Comparison of ENCODE assay signal across 14 cellular contexts in genomic region chr9:14318934-14319513, GRCh38. TPM values are rescaled to one million over a fixed set of nuclear protein-coding genes. Genes with fewer than 3 reads are reported as not detected.
DNase-seq lines count a peak whose midpoint lies in the region; ATAC-seq and TF ChIP-seq lines count a peak whose summit lies in the region.
"Had no signal": no experiment of that assay in that cellular context is flagged by ENCODE, and none has a peak within 500 bp of the region (broad histone marks: within the 10 kb centered on the region; RNA-seq: fewer than 3 reads in every experiment).

No MANE protein-coding gene starts in this region.

- TF ChIP-seq CTCF in OCI-LY1 (IDR thresholded peaks at IDR 0.05; ENCODE audit: low read length): no peak
- TF ChIP-seq CTCF in esophagus squamous epithelium (IDR thresholded peaks at IDR 0.05): no peak

- no peaks in the 10 kb centered on the region for H3K36me3 Mint-ChIP-seq in activated T-cell treated with anti-CD3 and anti-CD28 coated beads, Interleukin-2, amount 50 U/mL, for 24 hours (ENCODE audit: low read depth)

- H3K79me2 ChIP-seq in OCI-LY1 (ENCODE audit: insufficient read depth, low read length): no peaks in the 10 kb centered on the region

- H3K27me3 Mint-ChIP-seq in activated T-cell treated with anti-CD3 and anti-CD28 coated beads, Interleukin-2, amount 50 U/mL, for 24 hours: peaks cover 79% of the 10 kb centered on the region

- H3K36me3 ChIP-seq in BLaER1 treated with 17β-estradiol and CSF1 and Interleukin-3, amounts not matched to agents 10 nM and 100 nM: no peaks in the 10 kb centered on the region
- H3K36me3 ChIP-seq in OCI-LY1 (ENCODE audit: insufficient read depth, low read length) (no peaks in the 10 kb centered on the region), esophagus squamous epithelium (no peaks in the 10 kb centered on the region), skeletal muscle satellite cell (ENCODE audit: insufficient read depth, low read length) (no peaks in the 10 kb centered on the region)
- H3K36me3 ChIP-seq: cardiac muscle cell, WERI-Rb-1 had no signal

- H3K27me3 ChIP-seq in BLaER1 treated with 17β-estradiol and CSF1 and Interleukin-3, amounts not matched to agents 10 nM and 100 nM: peaks cover 0 to 7% (median 0%) of the 10 kb centered on the region in 11 experiments; a peak in 1 of 22 replicates
- H3K27me3 ChIP-seq in OCI-LY1 (ENCODE audit: insufficient read depth, low read length) (no peaks in the 10 kb centered on the region), esophagus squamous epithelium (peaks cover 0 to 10% (median 0%) of the 10 kb centered on the region in 4 donors), skeletal muscle satellite cell (ENCODE audit: control insufficient read depth, insufficient read depth, low read length) (no peaks in the 10 kb centered on the region)
- H3K27me3 ChIP-seq: foreskin keratinocyte had no signal

- no peak overlapping the region for H3K27ac ChIP-seq in BLaER1 treated with 17β-estradiol and CSF1 and Interleukin-3, amounts not matched to agents 10 nM and 100 nM
- H3K27ac ChIP-seq in OCI-LY1 (ENCODE audit: low read depth, low read length, poor library complexity, severe bottlenecking): peak overlapping the region; percentile 88
- peak overlapping the region; percentile 82 to 99 (median 96) for H3K27ac ChIP-seq in esophagus squamous epithelium
- H3K27ac ChIP-seq: cardiac muscle cell, WERI-Rb-1 had no signal

- intact Hi-C loops in esophagus squamous epithelium (cut with DNase I): no loop called here

- H3K9me2 ChIP-seq in OCI-LY1 (ENCODE audit: low read depth, low read length): no peaks in the 10 kb centered on the region

- TF ChIP-seq POLR2A in esophagus squamous epithelium (IDR thresholded peaks at IDR 0.05): no peak

- H3K4me3 ChIP-seq in BLaER1 treated with 17β-estradiol and CSF1 and Interleukin-3, amounts not matched to agents 10 nM and 100 nM: no peak overlapping the region
- H3K4me3 ChIP-seq in OCI-LY1 (ENCODE audit: low read depth, low read length, poor library complexity, severe bottlenecking) (peak overlapping the region; percentile 80), esophagus squamous epithelium (peak overlapping the region in 1 of 4 donors; percentile 19), skeletal muscle satellite cell (ENCODE audit: low read length) (no peak overlapping the region)
- H3K4me3 ChIP-seq: cardiac muscle cell had no signal

- no peak for DNase-seq in esophagus squamous epithelium (lab: John Stamatoyannopoulos, UW)
- DNase-seq in COLO668 (lab: John Stamatoyannopoulos, UW; ENCODE audit: unreplicated experiment): no peak
- no peak for DNase-seq in activated T-cell treated with anti-CD3 and anti-CD28 coated beads, Interleukin-2, amount 50 U/mL, for 24 hours
- no peak for DNase-seq in SW 1271 (lab: John Stamatoyannopoulos, UW)
- DNase-seq: activated T-cell treated with anti-CD3 and anti-CD28 coated beads, Interleukin-2, amount 50 U/mL, for 1 hour; foreskin keratinocyte; small intestine; stimulated activated CD8-positive, alpha-beta memory T cell treated with anti-CD3 and anti-CD28 coated beads, Interleukin-4, amount 100 ng/mL, for 48 hours; WERI-Rb-1 had no signal

- no peak overlapping the region for H3K27ac Mint-ChIP-seq in activated T-cell treated with anti-CD3 and anti-CD28 coated beads, Interleukin-2, amount 50 U/mL, for 24 hours

- H3K4me1 Mint-ChIP-seq in activated T-cell treated with anti-CD3 and anti-CD28 coated beads, Interleukin-2, amount 50 U/mL, for 24 hours (ENCODE audit: low read depth): peaks cover 40% of the 10 kb centered on the region

- peak overlapping the region in 7 of 11 experiments; percentile 11 to 58 (median 29); a peak in 10 of 22 replicates for H3K4me2 ChIP-seq in BLaER1 treated with 17β-estradiol and CSF1 and Interleukin-3, amounts not matched to agents 10 nM and 100 nM
- peak overlapping the region; percentile 85 for H3K4me2 ChIP-seq in OCI-LY1 (ENCODE audit: low read length)
- no peak overlapping the region for H3K4me2 ChIP-seq in skeletal muscle satellite cell (ENCODE audit: low read length)

- H3K9me3 Mint-ChIP-seq in activated T-cell treated with anti-CD3 and anti-CD28 coated beads, Interleukin-2, amount 50 U/mL, for 24 hours: peaks cover 2% of the 10 kb centered on the region

- H2AFZ ChIP-seq in OCI-LY1 (ENCODE audit: low read length): no peak overlapping the region

- H3K9me3 ChIP-seq in BLaER1 treated with 17β-estradiol and CSF1 and Interleukin-3, amounts not matched to agents 10 nM and 100 nM (replicated peaks in 1 of 11): peaks cover 7 to 24% (median 21%) of the 10 kb centered on the region in 11 experiments
- H3K9me3 ChIP-seq in OCI-LY1 (ENCODE audit: low read length) (no peaks in the 10 kb centered on the region), esophagus squamous epithelium (no peaks in the 10 kb centered on the region), skeletal muscle satellite cell (replicated peaks; ENCODE audit: low read length) (no peaks in the 10 kb centered on the region)

- no peak overlapping the region for H3K4me3 Mint-ChIP-seq in activated T-cell treated with anti-CD3 and anti-CD28 coated beads, Interleukin-2, amount 50 U/mL, for 24 hours

- H3K4me1 ChIP-seq in BLaER1 treated with 17β-estradiol and CSF1 and Interleukin-3, amounts not matched to agents 10 nM and 100 nM: peaks cover 19 to 44% (median 27%) of the 10 kb centered on the region in 10 experiments
- H3K4me1 ChIP-seq in OCI-LY1 (ENCODE audit: insufficient read depth, low read length, severe bottlenecking) (peaks cover 73% of the 10 kb centered on the region), esophagus squamous epithelium (peaks cover 10 to 78% (median 11%) of the 10 kb centered on the region in 3 donors), skeletal muscle satellite cell (ENCODE audit: control insufficient read depth, insufficient read depth, low read length) (peaks cover 34% of the 10 kb centered on the region)

- no peaks in the 10 kb centered on the region for H4K20me1 ChIP-seq in BLaER1 treated with 17β-estradiol and CSF1 and Interleukin-3, amounts not matched to agents 10 nM and 100 nM
- no peaks in the 10 kb centered on the region for H4K20me1 ChIP-seq in OCI-LY1 (ENCODE audit: insufficient read depth, low read length)

- 16 to 34% methylated on average over 4 of the region's 4 CpGs for WGBS in esophagus squamous epithelium, 2 donors

- no peak overlapping the region for H3K9ac ChIP-seq in BLaER1 treated with 17β-estradiol and CSF1 and Interleukin-3, amounts not matched to agents 10 nM and 100 nM
- peak overlapping the region; percentile 90 for H3K9ac ChIP-seq in OCI-LY1 (ENCODE audit: low read length)
- H3K9ac ChIP-seq in skeletal muscle satellite cell (ENCODE audit: low read depth, low read length): peak overlapping the region; percentile 45

- no peaks in the 10 kb centered on the region for H3F3A ChIP-seq in OCI-LY1 (ENCODE audit: insufficient read depth, low read length)

- ATAC-seq in HG03039 (IDR thresholded peaks at IDR 0.05; ENCODE audit: unreplicated experiment): no peak
- ATAC-seq: foreskin keratinocyte had no signal

RNA-seq across cellular contexts. Expression of gene NFIB, which starts 5.1 kb away (rescaled TPM):
- 10 to 100 TPM; 16.8 to 38.1 (median 23.0) TPM for total RNA-seq in esophagus squamous epithelium
- 37.1 and 39.5 TPM in 2 replicates for total RNA-seq in skeletal muscle satellite cell (2012; rRNA removed)

Comparison
In these comparisons a context has a peak if more than half of its experiments do, and no peak if none do; other contexts are left out.
1. H3K27ac ChIP-seq: peak in OCI-LY1 (single experiment) and esophagus squamous epithelium (4 of 4); none in BLaER1 treated with 17β-estradiol and CSF1 and Interleukin-3, amounts not matched to agents 10 nM and 100 nM (0 of 11).
2. H3K9ac ChIP-seq: peak in OCI-LY1 (single experiment) and skeletal muscle satellite cell (single experiment); none in BLaER1 treated with 17β-estradiol and CSF1 and Interleukin-3, amounts not matched to agents 10 nM and 100 nM (0 of 11).